1 cellular context compared by ENCODE assay signal in the genomic region with DNA sequence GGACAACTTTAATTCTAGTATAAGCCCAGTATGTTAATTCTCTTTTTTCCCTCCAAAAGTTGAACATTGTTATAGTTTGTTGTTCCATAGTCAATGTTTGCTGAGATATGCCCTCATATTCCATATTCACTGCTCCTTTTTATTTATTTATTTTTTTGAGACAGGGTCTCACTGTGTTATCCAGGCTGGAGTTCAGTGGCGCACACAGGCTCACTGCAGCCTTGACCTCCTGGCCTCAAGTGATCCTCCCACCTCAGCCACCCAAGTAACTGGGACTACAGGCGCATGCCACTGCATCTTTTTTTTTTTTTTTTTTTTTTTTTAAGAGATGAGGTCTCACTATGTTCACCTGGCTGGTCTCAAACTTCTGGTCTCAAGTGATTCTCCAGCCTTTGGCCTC.
A peak's percentile ranks its signal among the peaks of the same experiment; 100 is the strongest.
TF ChIP-seq lines count a peak whose summit lies in the region.

No MANE protein-coding gene starts in this region.

TF ChIP-seq in HepG2, 621 proteins besides CTCF, POLR2A, EP300 and RAD21:
- no peak for TF ChIP-seq SNAPC2 (CRISPR knock-in tag; IDR thresholded peaks at IDR 0.05)
- peak in 1 of 2 experiments; percentile 40; a peak in 2 of 4 replicates for TF ChIP-seq NR2F1 (CRISPR knock-in tag; IDR thresholded peaks at IDR 0.05)
- TF ChIP-seq KLF9 (CRISPR knock-in tag; IDR thresholded peaks at IDR 0.05; ENCODE audit: low read depth) = no peak
- TF ChIP-seq SPEN (CRISPR knock-in tag; IDR thresholded peaks at IDR 0.05; ENCODE audit: low read depth) = no peak
- peak; percentile 75 for TF ChIP-seq NR2F6 (IDR thresholded peaks at IDR 0.05)
- TF ChIP-seq NR2F6 (CRISPR knock-in tag; IDR thresholded peaks at IDR 0.05) = peak; percentile 67
- TF ChIP-seq ZNF362 (CRISPR knock-in tag; IDR thresholded peaks at IDR 0.05; ENCODE audit: borderline replicate concordance) = peak; percentile 15; the same call in 1 of the 2 replicates
